ENCODE assay signal across 20 cellular contexts in the genomic region with DNA sequence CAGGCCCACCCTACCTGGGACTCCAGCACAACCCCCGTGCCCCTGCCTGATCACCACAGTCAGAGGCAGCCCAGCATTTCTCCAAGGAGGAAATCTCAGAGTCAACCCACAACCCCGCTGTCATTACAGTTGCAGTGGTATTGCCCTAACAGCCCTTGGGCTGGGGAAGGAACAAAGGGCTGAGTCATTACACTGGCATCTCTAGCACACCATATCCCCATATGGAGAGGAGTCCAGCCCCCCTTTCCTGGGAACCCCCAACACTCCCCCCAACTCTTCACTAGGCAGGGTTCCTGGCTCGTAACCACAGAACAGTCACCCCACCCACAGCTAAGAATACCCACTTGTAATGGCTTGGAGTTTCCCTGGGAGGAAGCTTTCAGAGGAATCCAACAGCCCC.
A peak's percentile ranks its signal among the peaks of the same experiment; 100 is the strongest.
DNase-seq lines count a peak whose midpoint lies in the region; ATAC-seq and TF ChIP-seq lines count a peak whose summit lies in the region.
"Had no signal": no experiment of that assay in that cellular context is flagged by ENCODE, and none has a peak within 500 bp of the region (broad histone marks: within the 10 kb centered on the region; RNA-seq: fewer than 3 reads in every experiment).

No MANE protein-coding gene starts in this region.

- 0 out of 2 replicates have a peak, but pooled peaks cover 2% of the 10 kb centered on the region for H3K9me2 ChIP-seq in GM23338 (ENCODE audit: insufficient read depth)

- intact Hi-C loops in prostate gland (cut with DNase I), result no loop called here

- H3K27me3 ChIP-seq in GM23338 (ENCODE audit: insufficient read depth), result no peaks in the 10 kb centered on the region
- no peaks in the 10 kb centered on the region for H3K27me3 ChIP-seq in prostate gland (replicated peaks; ENCODE audit: insufficient read depth)
- H3K27me3 ChIP-seq: ovary had no signal

- no peak overlapping the region for H3K4me3 Mint-ChIP-seq in GM23338
- H3K4me3 Mint-ChIP-seq: activated CD8-positive, alpha-beta T cell treated with anti-CD3 and anti-CD28 coated beads, Interleukin-2, amount 10 ng/mL, durations not matched to agents 7 days and 5 days; activated T-helper 1 cell treated with anti-CD3 and anti-CD28 coated beads, Interleukin-12 subunit alpha, Interleukin-12 subunit beta, Interleukin-2, Interleukin-4 antibody, amounts not matched to agents 30 ng/mL and 10 ng/mL and 1 ng/mL, durations not matched to agents 14 hours and 24 hours and 36 hours; CD8-positive, alpha-beta memory T cell; type B pancreatic cell had no signal

- no peaks in the 10 kb centered on the region for H3F3A ChIP-seq in GM23338 (replicated peaks; ENCODE audit: low read depth)

- H3K79me2 ChIP-seq in GM23338 (replicated peaks; ENCODE audit: insufficient read depth), result no peaks in the 10 kb centered on the region

- H3K4me3 ChIP-seq in GM23338, result no peak overlapping the region
- no peak overlapping the region for H3K4me3 ChIP-seq in prostate gland
- H3K4me3 ChIP-seq: ovary, spleen had no signal

- ATAC-seq in GM23338, result no peak
- ATAC-seq in GM19351 (IDR thresholded peaks at IDR 0.05; ENCODE audit: unreplicated experiment), result no peak
- ATAC-seq: activated CD8-positive, alpha-beta T cell treated with anti-CD3 and anti-CD28 coated beads, Interleukin-2, amount 10 ng/mL, durations not matched to agents 7 days and 5 days; left cardiac atrium had no signal

- TF ChIP-seq CTCF in GM23338 (conservative IDR thresholded peaks at IDR 0.05; ENCODE audit: low read depth in 2 of 2) (no peak), prostate gland (IDR thresholded peaks at IDR 0.05) (no peak)

- no peaks in the 10 kb centered on the region for H3K36me3 ChIP-seq in GM23338 (ENCODE audit: insufficient read depth)
- no peaks in the 10 kb centered on the region for H3K36me3 ChIP-seq in prostate gland
- H3K36me3 ChIP-seq: ovary, spleen had no signal

- no peaks in the 10 kb centered on the region for H3K27me3 Mint-ChIP-seq in GM23338 (ENCODE audit: insufficient read depth, low read depth, poor library complexity)

- H2AFZ ChIP-seq in GM23338, result no peak overlapping the region

- DNase-seq in Daoy (ENCODE audit: low read depth), result peak; percentile 89
- DNase-seq in LoVo (ENCODE audit: low spot score), result peak; percentile 3
- peak; percentile 81 for DNase-seq in astrocyte of the hippocampus (ENCODE audit: low read depth, low spot score)
- DNase-seq in kidney glomerular epithelial cell (lab: John Stamatoyannopoulos, UW), result peak; percentile 25
- no peak for DNase-seq in GM23338 (ENCODE audit: low spot score)
- no peak for DNase-seq in prostate gland (ENCODE audit: low spot score)
- DNase-seq in globus pallidus (ENCODE audit: low spot score), result no peak
- DNase-seq: activated CD8-positive, alpha-beta T cell treated with anti-CD3 and anti-CD28 coated beads, Interleukin-2, amount 10 ng/mL, durations not matched to agents 7 days and 5 days; CD8-positive, alpha-beta memory T cell; head of caudate nucleus; left cardiac atrium; NCI-H1694; NCI-H510A; ovary; spleen; stimulated activated naive CD4-positive, alpha-beta T cell had no signal

- no peaks in the 10 kb centered on the region for H4K20me1 ChIP-seq in GM23338 (replicated peaks; ENCODE audit: insufficient read depth)

- peaks cover 2% of the 10 kb centered on the region; the same call in 1 of the 3 replicates for H3K9me3 Mint-ChIP-seq in GM23338
- H3K9me3 Mint-ChIP-seq: activated T-helper 1 cell treated with anti-CD3 and anti-CD28 coated beads, Interleukin-12 subunit alpha, Interleukin-12 subunit beta, Interleukin-2, Interleukin-4 antibody, amounts not matched to agents 30 ng/mL and 10 ng/mL and 1 ng/mL, durations not matched to agents 14 hours and 24 hours and 36 hours had no signal

- TF ChIP-seq POLR2A in prostate gland (IDR thresholded peaks at IDR 0.05), result no peak

- H3K27ac ChIP-seq in GM23338 (ENCODE audit: low read depth), result no peak overlapping the region
- H3K27ac ChIP-seq in prostate gland, result no peak overlapping the region
- H3K27ac ChIP-seq: ovary, spleen, VCaP had no signal

- WGBS in prostate gland, result 89% methylated on average over 3 of the region's 3 CpGs

- 0 out of 2 replicates have a peak, but pooled peaks cover 3% of the 10 kb centered on the region for H3K4me1 ChIP-seq in GM23338 (ENCODE audit: insufficient read depth)
- H3K4me1 ChIP-seq in prostate gland (replicated peaks), result no peaks in the 10 kb centered on the region
- H3K4me1 ChIP-seq: spleen had no signal

- H3K9me3 ChIP-seq in prostate gland, result no peaks in the 10 kb centered on the region
- H3K9me3 ChIP-seq: ovary had no signal

- H3K27ac Mint-ChIP-seq in GM23338, result no peak overlapping the region
- H3K27ac Mint-ChIP-seq: activated CD8-positive, alpha-beta T cell treated with anti-CD3 and anti-CD28 coated beads, Interleukin-2, amount 10 ng/mL, durations not matched to agents 7 days and 5 days; activated T-helper 1 cell treated with anti-CD3 and anti-CD28 coated beads, Interleukin-12 subunit alpha, Interleukin-12 subunit beta, Interleukin-2, Interleukin-4 antibody, amounts not matched to agents 30 ng/mL and 10 ng/mL and 1 ng/mL, durations not matched to agents 14 hours and 24 hours and 36 hours; CD8-positive, alpha-beta memory T cell; type B pancreatic cell had no signal

- no peak overlapping the region for H3K4me2 ChIP-seq in GM23338

- H3K4me1 Mint-ChIP-seq in GM23338, result peaks cover 8% of the 10 kb centered on the region; the same call in 1 of the 3 replicates
- H3K4me1 Mint-ChIP-seq: CD8-positive, alpha-beta memory T cell had no signal

- H3K36me3 Mint-ChIP-seq in GM23338 (ENCODE audit: low read depth), result no peaks in the 10 kb centered on the region; the same call in 2 of the 3 replicates
- H3K36me3 Mint-ChIP-seq: type B pancreatic cell had no signal

TF ChIP-seq in GM23338, 12 proteins besides CTCF, POLR2A, EP300 and RAD21:
- TF ChIP-seq ZNF114 (CRISPR knock-in tag; IDR thresholded peaks at IDR 0.05) (no peak), EZH2 (IDR thresholded peaks at IDR 0.05; ENCODE audit: low read depth, unreplicated experiment) (no peak), CREB1 (CRISPR knock-in tag; IDR thresholded peaks at IDR 0.05; ENCODE audit: low read depth) (no peak), STAT1 (IDR thresholded peaks at IDR 0.05; ENCODE audit: unreplicated experiment) (no peak), JUNB (IDR thresholded peaks at IDR 0.05; ENCODE audit: unreplicated experiment) (no peak), POLR2AphosphoS5 (IDR thresholded peaks at IDR 0.05; ENCODE audit: low read depth) (no peak)
- TF ChIP-seq, protein P1, sequence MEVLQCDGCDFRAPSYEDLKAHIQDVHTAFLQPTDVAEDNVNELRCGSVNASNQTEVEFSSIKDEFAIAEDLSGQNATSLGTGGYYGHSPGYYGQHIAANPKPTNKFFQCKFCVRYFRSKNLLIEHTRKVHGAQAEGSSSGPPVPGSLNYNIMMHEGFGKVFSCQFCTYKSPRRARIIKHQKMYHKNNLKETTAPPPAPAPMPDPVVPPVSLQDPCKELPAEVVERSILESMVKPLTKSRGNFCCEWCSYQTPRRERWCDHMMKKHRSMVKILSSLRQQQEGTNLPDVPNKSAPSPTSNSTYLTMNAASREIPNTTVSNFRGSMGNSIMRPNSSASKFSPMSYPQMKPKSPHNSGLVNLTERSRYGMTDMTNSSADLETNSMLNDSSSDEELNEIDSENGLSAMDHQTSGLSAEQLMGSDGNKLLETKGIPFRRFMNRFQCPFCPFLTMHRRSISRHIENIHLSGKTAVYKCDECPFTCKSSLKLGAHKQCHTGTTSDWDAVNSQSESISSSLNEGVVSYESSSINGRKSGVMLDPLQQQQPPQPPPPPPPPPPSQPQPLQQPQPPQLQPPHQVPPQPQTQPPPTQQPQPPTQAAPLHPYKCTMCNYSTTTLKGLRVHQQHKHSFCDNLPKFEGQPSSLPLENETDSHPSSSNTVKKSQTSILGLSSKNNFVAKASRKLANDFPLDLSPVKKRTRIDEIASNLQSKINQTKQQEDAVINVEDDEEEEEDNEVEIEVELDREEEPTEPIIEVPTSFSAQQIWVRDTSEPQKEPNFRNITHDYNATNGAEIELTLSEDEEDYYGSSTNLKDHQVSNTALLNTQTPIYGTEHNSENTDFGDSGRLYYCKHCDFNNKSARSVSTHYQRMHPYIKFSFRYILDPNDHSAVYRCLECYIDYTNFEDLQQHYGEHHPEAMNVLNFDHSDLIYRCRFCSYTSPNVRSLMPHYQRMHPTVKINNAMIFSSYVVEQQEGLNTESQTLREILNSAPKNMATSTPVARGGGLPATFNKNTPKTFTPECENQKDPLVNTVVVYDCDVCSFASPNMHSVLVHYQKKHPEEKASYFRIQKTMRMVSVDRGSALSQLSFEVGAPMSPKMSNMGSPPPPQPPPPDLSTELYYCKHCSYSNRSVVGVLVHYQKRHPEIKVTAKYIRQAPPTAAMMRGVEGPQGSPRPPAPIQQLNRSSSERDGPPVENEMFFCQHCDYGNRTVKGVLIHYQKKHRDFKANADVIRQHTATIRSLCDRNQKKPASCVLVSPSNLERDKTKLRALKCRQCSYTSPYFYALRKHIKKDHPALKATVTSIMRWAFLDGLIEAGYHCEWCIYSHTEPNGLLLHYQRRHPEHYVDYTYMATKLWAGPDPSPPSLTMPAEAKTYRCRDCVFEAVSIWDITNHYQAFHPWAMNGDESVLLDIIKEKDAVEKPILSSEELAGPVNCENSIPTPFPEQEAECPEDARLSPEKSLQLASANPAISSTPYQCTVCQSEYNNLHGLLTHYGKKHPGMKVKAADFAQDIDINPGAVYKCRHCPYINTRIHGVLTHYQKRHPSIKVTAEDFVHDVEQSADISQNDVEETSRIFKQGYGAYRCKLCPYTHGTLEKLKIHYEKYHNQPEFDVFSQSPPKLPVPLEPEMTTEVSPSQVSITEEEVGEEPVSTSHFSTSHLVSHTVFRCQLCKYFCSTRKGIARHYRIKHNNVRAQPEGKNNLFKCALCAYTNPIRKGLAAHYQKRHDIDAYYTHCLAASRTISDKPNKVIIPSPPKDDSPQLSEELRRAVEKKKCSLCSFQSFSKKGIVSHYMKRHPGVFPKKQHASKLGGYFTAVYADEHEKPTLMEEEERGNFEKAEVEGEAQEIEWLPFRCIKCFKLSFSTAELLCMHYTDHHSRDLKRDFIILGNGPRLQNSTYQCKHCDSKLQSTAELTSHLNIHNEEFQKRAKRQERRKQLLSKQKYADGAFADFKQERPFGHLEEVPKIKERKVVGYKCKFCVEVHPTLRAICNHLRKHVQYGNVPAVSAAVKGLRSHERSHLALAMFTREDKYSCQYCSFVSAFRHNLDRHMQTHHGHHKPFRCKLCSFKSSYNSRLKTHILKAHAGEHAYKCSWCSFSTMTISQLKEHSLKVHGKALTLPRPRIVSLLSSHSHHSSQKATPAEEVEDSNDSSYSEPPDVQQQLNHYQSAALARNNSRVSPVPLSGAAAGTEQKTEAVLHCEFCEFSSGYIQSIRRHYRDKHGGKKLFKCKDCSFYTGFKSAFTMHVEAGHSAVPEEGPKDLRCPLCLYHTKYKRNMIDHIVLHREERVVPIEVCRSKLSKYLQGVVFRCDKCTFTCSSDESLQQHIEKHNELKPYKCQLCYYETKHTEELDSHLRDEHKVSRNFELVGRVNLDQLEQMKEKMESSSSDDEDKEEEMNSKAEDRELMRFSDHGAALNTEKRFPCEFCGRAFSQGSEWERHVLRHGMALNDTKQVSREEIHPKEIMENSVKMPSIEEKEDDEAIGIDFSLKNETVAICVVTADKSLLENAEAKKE (CRISPR knock-in tag; IDR thresholded peaks at IDR 0.05), result no peak

Comparison
In these comparisons a context has a peak if more than half of its experiments do, and no peak if none do; other contexts are left out.
1. DNase-seq: peak in Daoy (single experiment), LoVo (single experiment), astrocyte of the hippocampus (single experiment) and kidney glomerular epithelial cell (single experiment); none in GM23338 (single experiment), prostate gland (single experiment) and globus pallidus (single experiment).